Comparison of ENCODE assay signal across 14 cellular contexts in genomic region chr4:175776217-175776616, GRCh38. TPM values are rescaled to one million over a fixed set of nuclear protein-coding genes. Genes with fewer than 3 reads are reported as not detected.
DNase-seq lines count a peak whose midpoint lies in the region; ATAC-seq, FAIRE-seq and TF ChIP-seq lines count a peak whose summit lies in the region.
"Had no signal": no experiment of that assay in that cellular context is flagged by ENCODE, and none has a peak within 500 bp of the region (broad histone marks: within the 10 kb centered on the region; RNA-seq: fewer than 3 reads in every experiment).

No MANE protein-coding gene starts in this region.

- POLR2A ChIA-PET in MCF 10A (lab: Yijun Ruan, JAX) = interaction anchor here (1.0 kb wide), 1 partner anchor 119 kb away, joined by 3 read pairs; no protein-coding TSS in a partner anchor

- peaks cover under 1% of the 10 kb centered on the region for H3K9me3 Mint-ChIP-seq in MCF 10A (ENCODE audit: unreplicated experiment)

- no peak for TF ChIP-seq POLR2A in breast epithelium (IDR thresholded peaks at IDR 0.05)

- ATAC-seq in HG02938 (IDR thresholded peaks at IDR 0.05; ENCODE audit: unreplicated experiment) (no peak), GM21529 (IDR thresholded peaks at IDR 0.05; ENCODE audit: unreplicated experiment) (no peak)

- H3K9me3 ChIP-seq in breast epithelium = no peaks in the 10 kb centered on the region

- no peak overlapping the region for H3K4me3 ChIP-seq in breast epithelium

- no peak for FAIRE-seq in urothelium cell line (lab: Jason Lieb, UNC)
- FAIRE-seq: islet of Langerhans had no signal

- CTCF ChIA-PET in MCF 10A (lab: Yijun Ruan, JAX) = no interaction called here

- no peaks in the 10 kb centered on the region for H3K27me3 ChIP-seq in breast epithelium

- H3K36me3 ChIP-seq in breast epithelium = no peaks in the 10 kb centered on the region

- intact Hi-C loops in MCF 10A (cut with micrococcal nuclease) = no loop called here
- intact Hi-C loops in breast epithelium (cut with DNase I; ENCODE audit: low total_unique reads) = no loop called here

- no peak overlapping the region for H3K4me3 Mint-ChIP-seq in MCF 10A (ENCODE audit: unreplicated experiment)

- no TSS peak for BruUV-seq in MCF 10A (replicated peaks; lab: Mats Ljungman, UMichigan)

- H3K27ac ChIP-seq in breast epithelium = no peak overlapping the region
- H3K27ac ChIP-seq: parathyroid adenoma had no signal

- H3K4me1 ChIP-seq in breast epithelium = no peaks in the 10 kb centered on the region
- H3K4me1 ChIP-seq: parathyroid adenoma had no signal

- no peaks in the 10 kb centered on the region for H3K27me3 Mint-ChIP-seq in MCF 10A (ENCODE audit: insufficient read depth, unreplicated experiment)

- peaks cover 7% of the 10 kb centered on the region for H3K4me1 Mint-ChIP-seq in MCF 10A (ENCODE audit: insufficient read depth, unreplicated experiment)

- H3K27ac Mint-ChIP-seq in MCF 10A (ENCODE audit: low read depth, unreplicated experiment) = peak overlapping the region; percentile 31

- H3K36me3 Mint-ChIP-seq in MCF 10A (ENCODE audit: insufficient read depth, unreplicated experiment) = no peaks in the 10 kb centered on the region

- DNase-seq in MCF 10A (ENCODE audit: unreplicated experiment) (peak; percentile 21), breast epithelium (ENCODE audit: low spot score in 2 of 2) (no peak), astrocyte of the hippocampus (ENCODE audit: low read depth, low spot score) (peak; percentile 55), iPS DF 4.7 (ENCODE audit: extremely low read depth, low spot score) (peak; percentile 66), urothelium cell line (ENCODE audit: low spot score) (peak; percentile 4), ureter (ENCODE audit: low spot score) (no peak)
- DNase-seq: activated CD4-positive, alpha-beta T cell treated with anti-CD3 and anti-CD28 coated beads, Interleukin-2, amount 50 U/mL, for 1 hour; IMR-90; NCI-H526; T-helper 9 cell had no signal

- no peak for TF ChIP-seq CTCF in MCF 10A (IDR thresholded peaks at IDR 0.05; ENCODE audit: unreplicated experiment)
- no peak for TF ChIP-seq CTCF in breast epithelium (IDR thresholded peaks at IDR 0.05)

RNA-seq across cellular contexts. Expression of gene GPM6A, which starts 35.8 kb away (rescaled TPM):
- total RNA-seq in MCF 10A (2022) (not detected in 2 replicates), breast epithelium (1 to 10 TPM in 2 of 3 donors, under 1 TPM in 1; 0.48 to 3.5 (median 2.9) TPM), ureter (17.8 TPM)
- total RNA-seq: IMR-90 had no signal

Comparison
In these comparisons a context has a peak if more than half of its experiments do, and no peak if none do; other contexts are left out.
1. DNase-seq: peak in MCF 10A (single experiment), astrocyte of the hippocampus (single experiment), iPS DF 4.7 (single experiment) and urothelium cell line (single experiment); none in breast epithelium (0 of 2) and ureter (single experiment).